Comparison of ENCODE assay signal across 24 cellular contexts in genomic region chr6:20253021-20253420, GRCh38.
"Had no signal": no experiment of that assay in that cellular context is flagged by ENCODE, and none has a peak within 500 bp of the region (broad histone marks: within the 10 kb centered on the region; RNA-seq: fewer than 3 reads in every experiment).

No MANE protein-coding gene starts in this region.

- H3K27me3 ChIP-seq: Peyer's patch, SJSA1 had no signal

- H3K27ac ChIP-seq: Peyer's patch, SJSA1, WERI-Rb-1 had no signal

- DNase-seq: activated CD4-positive, alpha-beta memory T cell treated with anti-CD3 and anti-CD28 coated beads, Interleukin-2, amount 10 ng/mL, durations not matched to agents 7 days and 5 days; activated CD4-positive, alpha-beta T cell treated with anti-CD3 and anti-CD28 coated beads for 1 hour; activated CD4-positive, alpha-beta T cell treated with anti-CD3 and anti-CD28 coated beads for 48 hours; activated CD4-positive, CD25-positive, alpha-beta regulatory T cell; activated CD8-positive, alpha-beta memory T cell treated with anti-CD3 and anti-CD28 coated beads for 24 hours; activated CD8-positive, alpha-beta memory T cell treated with anti-CD3 and anti-CD28 coated beads, Interleukin-2, amount 10 ng/mL, durations not matched to agents 7 days and 5 days; activated CD8-positive, alpha-beta memory T cell treated with anti-CD3 and anti-CD28 coated beads, Interleukin-2, amount 50 U/mL, for 48 hours; activated effector memory CD4-positive, alpha-beta T cell treated with Interleukin-2 at 50 U/mL for 16 hours; activated naive CD4-positive, alpha-beta T cell treated with anti-CD3 and anti-CD28 coated beads, Interleukin-2, amount 10 ng/mL, durations not matched to agents 7 days and 5 days; activated naive CD8-positive, alpha-beta T cell treated with anti-CD3 and anti-CD28 coated beads, Interleukin-2, amount 50 U/mL, for 24 hours; activated T-cell treated with anti-CD3 and anti-CD28 coated beads, Interleukin-2, amount 50 U/mL, for 48 hours; anterior cingulate cortex; NCI-H1105; NCI-H1417 treated with DMSO at 0.1 percent for 48 hours; NCI-H187 treated with DMSO at 0.1 percent for 48 hours; NCI-H2081 treated with DMSO at 0.1 percent for 48 hours; NCI-H524 treated with DMSO at 0.1 percent for 48 hours; NK-92 treated with Interleukin-12 subunit alpha and Interleukin-12 subunit beta, amount 100 ng/mL, for 24 hours; PC-3; SHP77 treated with DMSO at 0.1 percent for 48 hours; SK-N-SH; WERI-Rb-1 had no signal

- ATAC-seq: activated CD8-positive, alpha-beta memory T cell treated with anti-CD3 and anti-CD28 coated beads, Interleukin-2, amount 10 ng/mL, durations not matched to agents 7 days and 5 days; activated naive CD8-positive, alpha-beta T cell treated with anti-CD3 and anti-CD28 coated beads, Interleukin-2, amount 50 U/mL, for 24 hours; PC-3 had no signal

- H3K4me3 ChIP-seq: Peyer's patch, SJSA1 had no signal

- H3K4me1 ChIP-seq: SJSA1 had no signal

- H3K36me3 ChIP-seq: Peyer's patch, SJSA1, WERI-Rb-1 had no signal

- H3K9ac ChIP-seq: SK-N-SH had no signal

- H3K9me3 ChIP-seq: Peyer's patch, SJSA1, SK-N-SH had no signal
